In genomic region chr10:132321726-132322125, GRCh38 we compare ENCODE assay signal across 19 cellular contexts.
"Had no signal": no experiment of that assay in that cellular context is flagged by ENCODE, and none has a peak within 500 bp of the region (broad histone marks: within the 10 kb centered on the region; RNA-seq: fewer than 3 reads in every experiment).

No MANE protein-coding gene starts in this region.

- H3K36me3 Mint-ChIP-seq: natural killer cell had no signal

- H3K36me3 ChIP-seq: neutrophil, suprapubic skin had no signal

- H3K9ac ChIP-seq: parathyroid adenoma had no signal

- H3K9me3 ChIP-seq: esophagus muscularis mucosa, neutrophil, suprapubic skin had no signal

- ATAC-seq: left ventricle myocardium superior, natural killer cell, T-cell, WTC11 had no signal

- H3K27me3 Mint-ChIP-seq: activated CD4-positive, alpha-beta memory T cell treated with anti-CD3 and anti-CD28 coated beads for 36 hours; activated naive CD8-positive, alpha-beta T cell; stimulated activated naive CD8-positive, alpha-beta T cell treated with anti-CD3 and anti-CD28 coated beads, Interleukin-15, Interleukin-2, amounts not matched to agents 100 ng/mL and 50 ng/mL, for 24 hours; T-cell had no signal

- H3K4me3 Mint-ChIP-seq: activated CD4-positive, alpha-beta memory T cell treated with anti-CD3 and anti-CD28 coated beads for 36 hours; activated naive CD8-positive, alpha-beta T cell; activated T-helper 1 cell treated with anti-CD3 and anti-CD28 coated beads, Interleukin-12 subunit alpha, Interleukin-12 subunit beta, Interleukin-2, Interleukin-4 antibody, amounts not matched to agents 30 ng/mL and 10 ng/mL and 1 ng/mL, durations not matched to agents 14 hours and 24 hours and 36 hours; immature natural killer cell; natural killer cell; stimulated activated naive CD8-positive, alpha-beta T cell treated with anti-CD3 and anti-CD28 coated beads, Interleukin-15, Interleukin-2, amounts not matched to agents 100 ng/mL and 50 ng/mL, for 24 hours; T-cell; WTC11 had no signal

- H3K4me3 ChIP-seq: esophagus muscularis mucosa, suprapubic skin had no signal

- H3K4me1 ChIP-seq: esophagus muscularis mucosa had no signal

- H2AFZ ChIP-seq: parathyroid adenoma had no signal

- DNase-seq: activated CD4-positive, alpha-beta memory T cell treated with anti-CD3 and anti-CD28 coated beads for 36 hours; activated CD4-positive, alpha-beta T cell treated with anti-CD3 and anti-CD28 coated beads for 4 hours; activated gamma-delta T cell treated with Interleukin-2 at 50 U/mL for 16 hours; activated T-cell treated with anti-CD3 and anti-CD28 coated beads for 4 hours; dermis blood vessel endothelial cell; effector memory CD4-positive, alpha-beta T cell; immature natural killer cell; kidney glomerular epithelial cell; left ventricle myocardium superior; natural killer cell; T-cell had no signal

- H3K79me2 ChIP-seq: parathyroid adenoma had no signal

- H3K27ac Mint-ChIP-seq: activated CD4-positive, alpha-beta memory T cell treated with anti-CD3 and anti-CD28 coated beads for 36 hours; activated naive CD8-positive, alpha-beta T cell; activated T-helper 1 cell treated with anti-CD3 and anti-CD28 coated beads, Interleukin-12 subunit alpha, Interleukin-12 subunit beta, Interleukin-2, Interleukin-4 antibody, amounts not matched to agents 30 ng/mL and 10 ng/mL and 1 ng/mL, durations not matched to agents 14 hours and 24 hours and 36 hours; immature natural killer cell; natural killer cell; stimulated activated naive CD8-positive, alpha-beta T cell treated with anti-CD3 and anti-CD28 coated beads, Interleukin-15, Interleukin-2, amounts not matched to agents 100 ng/mL and 50 ng/mL, for 24 hours; T-cell; WTC11 had no signal

- H3K9me3 Mint-ChIP-seq: activated CD4-positive, alpha-beta memory T cell treated with anti-CD3 and anti-CD28 coated beads for 36 hours; activated T-helper 1 cell treated with anti-CD3 and anti-CD28 coated beads, Interleukin-12 subunit alpha, Interleukin-12 subunit beta, Interleukin-2, Interleukin-4 antibody, amounts not matched to agents 30 ng/mL and 10 ng/mL and 1 ng/mL, durations not matched to agents 14 hours and 24 hours and 36 hours; immature natural killer cell; natural killer cell had no signal

- H3K27ac ChIP-seq: esophagus muscularis mucosa, neutrophil, parathyroid adenoma, suprapubic skin had no signal

- H3K27me3 ChIP-seq: esophagus muscularis mucosa, neutrophil, suprapubic skin had no signal
